In the genomic region with DNA sequence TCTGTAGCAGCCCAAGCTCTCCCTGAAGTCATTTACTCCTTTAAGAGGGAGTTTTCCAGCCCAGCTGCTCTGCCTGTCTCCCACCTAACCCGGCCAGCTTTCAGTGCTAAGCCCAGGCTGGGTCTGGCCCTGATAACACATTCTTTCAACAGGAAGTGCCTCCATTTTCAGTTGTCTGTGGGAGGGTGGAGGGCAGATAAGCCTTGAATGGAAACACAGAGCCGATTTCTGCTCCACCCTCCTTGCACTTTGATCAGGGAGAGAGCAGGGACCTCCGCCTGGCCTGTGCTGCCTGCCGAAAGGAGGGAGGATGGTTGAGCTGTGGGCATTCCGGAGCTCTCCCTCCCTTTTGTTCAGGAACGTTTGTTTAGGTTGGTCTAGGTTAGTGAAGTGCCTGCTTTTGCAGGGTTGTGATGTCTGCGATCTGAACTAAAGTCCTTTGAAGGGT, we compare ENCODE assay signal across 1 cellular context.
A peak's percentile ranks its signal among the peaks of the same experiment; 100 is the strongest.
TF ChIP-seq lines count a peak whose summit lies in the region.

No MANE protein-coding gene starts in this region.

TF ChIP-seq in HepG2, 621 proteins besides CTCF, POLR2A, EP300 and RAD21 (continued from another document and continues in another):
- TF ChIP-seq, protein P1, sequence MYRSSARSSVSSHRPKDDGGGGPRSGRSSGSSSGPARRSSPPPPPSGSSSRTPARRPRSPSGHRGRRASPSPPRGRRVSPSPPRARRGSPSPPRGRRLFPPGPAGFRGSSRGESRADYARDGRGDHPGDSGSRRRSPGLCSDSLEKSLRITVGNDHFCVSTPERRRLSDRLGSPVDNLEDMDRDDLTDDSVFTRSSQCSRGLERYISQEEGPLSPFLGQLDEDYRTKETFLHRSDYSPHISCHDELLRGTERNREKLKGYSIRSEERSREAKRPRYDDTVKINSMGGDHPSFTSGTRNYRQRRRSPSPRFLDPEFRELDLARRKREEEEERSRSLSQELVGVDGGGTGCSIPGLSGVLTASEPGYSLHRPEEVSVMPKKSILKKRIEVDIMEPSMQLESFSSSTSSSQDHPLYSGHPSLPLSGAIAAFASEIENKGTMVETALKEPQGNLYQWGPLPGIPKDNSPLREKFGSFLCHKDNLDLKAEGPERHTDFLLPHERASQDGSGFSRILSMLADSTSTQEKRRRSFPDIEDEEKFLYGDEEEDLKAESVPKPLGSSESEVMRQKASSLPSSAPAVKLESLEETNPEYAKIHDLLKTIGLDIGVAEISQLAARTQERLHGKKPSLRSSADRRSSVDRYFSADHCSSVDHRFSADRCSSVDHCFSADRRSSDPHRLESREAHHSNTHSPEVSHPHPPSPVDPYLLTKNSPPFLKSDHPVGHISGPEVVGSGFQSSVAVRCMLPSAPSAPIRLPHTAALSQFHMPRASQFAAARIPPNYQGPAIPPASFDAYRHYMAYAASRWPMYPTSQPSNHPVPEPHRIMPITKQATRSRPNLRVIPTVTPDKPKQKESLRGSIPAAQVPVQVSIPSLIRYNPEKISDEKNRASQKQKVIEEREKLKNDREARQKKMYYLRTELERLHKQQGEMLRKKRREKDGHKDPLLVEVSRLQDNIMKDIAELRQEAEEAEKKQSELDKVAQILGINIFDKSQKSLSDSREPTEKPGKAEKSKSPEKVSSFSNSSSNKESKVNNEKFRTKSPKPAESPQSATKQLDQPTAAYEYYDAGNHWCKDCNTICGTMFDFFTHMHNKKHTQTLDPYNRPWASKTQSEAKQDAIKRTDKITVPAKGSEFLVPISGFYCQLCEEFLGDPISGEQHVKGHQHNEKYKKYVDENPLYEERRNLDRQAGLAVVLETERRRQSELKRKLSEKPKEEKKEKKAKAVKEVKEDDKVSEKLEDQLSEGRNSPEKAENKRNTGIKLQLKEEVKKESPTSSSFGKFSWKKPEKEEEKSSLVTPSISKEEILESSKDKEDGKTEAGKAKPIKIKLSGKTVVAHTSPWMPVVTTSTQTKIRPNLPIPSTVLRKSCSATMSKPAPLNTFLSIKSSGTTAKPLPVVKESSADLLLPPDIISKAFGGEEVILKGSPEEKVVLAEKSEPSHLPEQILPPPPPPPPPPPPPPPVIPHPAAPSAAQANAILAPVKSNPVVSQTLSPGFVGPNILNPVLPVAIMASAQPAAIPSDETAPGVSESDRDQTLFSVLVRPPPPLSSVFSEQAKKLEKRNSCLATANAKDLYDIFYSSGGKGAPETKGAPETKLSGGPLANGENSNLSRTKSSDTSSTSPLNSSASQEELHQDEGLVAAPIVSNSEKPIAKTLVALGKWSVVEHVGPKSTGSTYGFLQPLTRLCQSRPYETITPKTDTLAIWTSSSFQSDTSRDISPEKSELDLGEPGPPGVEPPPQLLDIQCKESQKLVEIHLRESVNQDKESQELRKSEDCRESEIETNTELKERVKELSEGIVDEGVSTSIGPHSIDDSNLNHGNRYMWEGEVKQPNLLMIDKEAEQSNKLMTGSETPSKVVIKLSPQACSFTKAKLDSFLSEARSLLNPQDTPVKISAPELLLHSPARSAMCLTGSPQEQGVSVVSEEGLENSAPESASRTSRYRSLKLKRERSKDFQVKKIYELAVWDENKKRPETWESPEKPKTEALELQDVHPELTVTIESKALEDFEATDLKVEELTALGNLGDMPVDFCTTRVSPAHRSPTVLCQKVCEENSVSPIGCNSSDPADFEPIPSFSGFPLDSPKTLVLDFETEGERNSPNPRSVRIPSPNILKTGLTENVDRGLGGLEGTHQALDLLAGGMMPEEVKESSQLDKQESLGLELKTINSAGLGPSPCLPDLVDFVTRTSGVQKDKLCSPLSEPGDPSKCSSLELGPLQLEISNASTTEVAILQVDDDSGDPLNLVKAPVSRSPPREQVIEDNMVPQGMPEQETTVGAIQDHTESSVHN (CRISPR knock-in tag; IDR thresholded peaks at IDR 0.05): no peak
- TF ChIP-seq MBD4 (IDR thresholded peaks at IDR 0.05; ENCODE audit: borderline replicate concordance, low read length) (no peak), ZBTB1 (CRISPR knock-in tag; IDR thresholded peaks at IDR 0.05; ENCODE audit: borderline replicate concordance) (no peak), TAF15 (IDR thresholded peaks at IDR 0.05; ENCODE audit: low read depth, low read length, poor library complexity, severe bottlenecking) (no peak), BRD4 (CRISPR knock-in tag; IDR thresholded peaks at IDR 0.05) (peak; percentile 84; the same call in 1 of the 2 replicates), GFI1 (CRISPR knock-in tag; IDR thresholded peaks at IDR 0.05; ENCODE audit: borderline replicate concordance) (peak; percentile 50; the same call in 1 of the 2 replicates), MLLT10 (CRISPR knock-in tag; IDR thresholded peaks at IDR 0.05) (no peak), ZBTB20 (CRISPR knock-in tag; IDR thresholded peaks at IDR 0.05; ENCODE audit: borderline replicate concordance, low read depth) (peak; percentile 49; the same call in 1 of the 2 replicates), ZNF232 (CRISPR knock-in tag; IDR thresholded peaks at IDR 0.05; ENCODE audit: borderline replicate concordance) (no peak), ZNF24 (IDR thresholded peaks at IDR 0.05) (no peak), KLF16 (CRISPR knock-in tag; IDR thresholded peaks at IDR 0.05) (no peak), CENPT (CRISPR knock-in tag; IDR thresholded peaks at IDR 0.05; ENCODE audit: low read depth) (no peak), MBNL3 (CRISPR knock-in tag; conservative IDR thresholded peaks at IDR 0.05) (no peak), MAF1 (CRISPR knock-in tag; IDR thresholded peaks at IDR 0.05; ENCODE audit: borderline replicate concordance) (no peak), GTF2F1 (IDR thresholded peaks at IDR 0.05; ENCODE audit: low read length) (no peak), ZNF776 (CRISPR knock-in tag; IDR thresholded peaks at IDR 0.05) (no peak), ZNF3 (CRISPR knock-in tag; IDR thresholded peaks at IDR 0.05) (no peak), SETDB1 (CRISPR knock-in tag; IDR thresholded peaks at IDR 0.05; ENCODE audit: borderline replicate concordance) (no peak), ZKSCAN1 (IDR thresholded peaks at IDR 0.05; ENCODE audit: low read length) (no peak), ZNF614 (CRISPR knock-in tag; IDR thresholded peaks at IDR 0.05; ENCODE audit: borderline replicate concordance) (0 out of 2 replicates have a peak, but pooled peaks have one; percentile 60), ZNF253 (CRISPR knock-in tag; IDR thresholded peaks at IDR 0.05; ENCODE audit: borderline replicate concordance) (no peak), HOXA7 (CRISPR knock-in tag; IDR thresholded peaks at IDR 0.05) (no peak), SMAD1 (CRISPR knock-in tag; IDR thresholded peaks at IDR 0.05; ENCODE audit: borderline replicate concordance, low read depth) (no peak), MAFK (conservative IDR thresholded peaks at IDR 0.05 in 1 of 2, IDR thresholded peaks at IDR 0.05 in 1 of 2; ENCODE audit: low read length in 2 of 2) (no peak), NR3C1 (CRISPR knock-in tag; IDR thresholded peaks at IDR 0.05) (no peak), GPN1 (CRISPR knock-in tag; IDR thresholded peaks at IDR 0.05; ENCODE audit: borderline replicate concordance) (no peak), IKZF1 (IDR thresholded peaks at IDR 0.05) (no peak), KDM6A (CRISPR knock-in tag; IDR thresholded peaks at IDR 0.05; ENCODE audit: low read depth) (peak; percentile 67), ZNF160 (CRISPR knock-in tag; IDR thresholded peaks at IDR 0.05) (no peak)
- TF ChIP-seq, protein P2, sequence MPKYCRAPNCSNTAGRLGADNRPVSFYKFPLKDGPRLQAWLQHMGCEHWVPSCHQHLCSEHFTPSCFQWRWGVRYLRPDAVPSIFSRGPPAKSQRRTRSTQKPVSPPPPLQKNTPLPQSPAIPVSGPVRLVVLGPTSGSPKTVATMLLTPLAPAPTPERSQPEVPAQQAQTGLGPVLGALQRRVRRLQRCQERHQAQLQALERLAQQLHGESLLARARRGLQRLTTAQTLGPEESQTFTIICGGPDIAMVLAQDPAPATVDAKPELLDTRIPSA (CRISPR knock-in tag; IDR thresholded peaks at IDR 0.05; ENCODE audit: borderline replicate concordance): no peak
- TF ChIP-seq, protein P3, sequence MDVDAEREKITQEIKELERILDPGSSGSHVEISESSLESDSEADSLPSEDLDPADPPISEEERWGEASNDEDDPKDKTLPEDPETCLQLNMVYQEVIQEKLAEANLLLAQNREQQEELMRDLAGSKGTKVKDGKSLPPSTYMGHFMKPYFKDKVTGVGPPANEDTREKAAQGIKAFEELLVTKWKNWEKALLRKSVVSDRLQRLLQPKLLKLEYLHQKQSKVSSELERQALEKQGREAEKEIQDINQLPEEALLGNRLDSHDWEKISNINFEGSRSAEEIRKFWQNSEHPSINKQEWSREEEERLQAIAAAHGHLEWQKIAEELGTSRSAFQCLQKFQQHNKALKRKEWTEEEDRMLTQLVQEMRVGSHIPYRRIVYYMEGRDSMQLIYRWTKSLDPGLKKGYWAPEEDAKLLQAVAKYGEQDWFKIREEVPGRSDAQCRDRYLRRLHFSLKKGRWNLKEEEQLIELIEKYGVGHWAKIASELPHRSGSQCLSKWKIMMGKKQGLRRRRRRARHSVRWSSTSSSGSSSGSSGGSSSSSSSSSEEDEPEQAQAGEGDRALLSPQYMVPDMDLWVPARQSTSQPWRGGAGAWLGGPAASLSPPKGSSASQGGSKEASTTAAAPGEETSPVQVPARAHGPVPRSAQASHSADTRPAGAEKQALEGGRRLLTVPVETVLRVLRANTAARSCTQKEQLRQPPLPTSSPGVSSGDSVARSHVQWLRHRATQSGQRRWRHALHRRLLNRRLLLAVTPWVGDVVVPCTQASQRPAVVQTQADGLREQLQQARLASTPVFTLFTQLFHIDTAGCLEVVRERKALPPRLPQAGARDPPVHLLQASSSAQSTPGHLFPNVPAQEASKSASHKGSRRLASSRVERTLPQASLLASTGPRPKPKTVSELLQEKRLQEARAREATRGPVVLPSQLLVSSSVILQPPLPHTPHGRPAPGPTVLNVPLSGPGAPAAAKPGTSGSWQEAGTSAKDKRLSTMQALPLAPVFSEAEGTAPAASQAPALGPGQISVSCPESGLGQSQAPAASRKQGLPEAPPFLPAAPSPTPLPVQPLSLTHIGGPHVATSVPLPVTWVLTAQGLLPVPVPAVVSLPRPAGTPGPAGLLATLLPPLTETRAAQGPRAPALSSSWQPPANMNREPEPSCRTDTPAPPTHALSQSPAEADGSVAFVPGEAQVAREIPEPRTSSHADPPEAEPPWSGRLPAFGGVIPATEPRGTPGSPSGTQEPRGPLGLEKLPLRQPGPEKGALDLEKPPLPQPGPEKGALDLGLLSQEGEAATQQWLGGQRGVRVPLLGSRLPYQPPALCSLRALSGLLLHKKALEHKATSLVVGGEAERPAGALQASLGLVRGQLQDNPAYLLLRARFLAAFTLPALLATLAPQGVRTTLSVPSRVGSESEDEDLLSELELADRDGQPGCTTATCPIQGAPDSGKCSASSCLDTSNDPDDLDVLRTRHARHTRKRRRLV (CRISPR knock-in tag; IDR thresholded peaks at IDR 0.05): no peak
- TF ChIP-seq, protein P4, sequence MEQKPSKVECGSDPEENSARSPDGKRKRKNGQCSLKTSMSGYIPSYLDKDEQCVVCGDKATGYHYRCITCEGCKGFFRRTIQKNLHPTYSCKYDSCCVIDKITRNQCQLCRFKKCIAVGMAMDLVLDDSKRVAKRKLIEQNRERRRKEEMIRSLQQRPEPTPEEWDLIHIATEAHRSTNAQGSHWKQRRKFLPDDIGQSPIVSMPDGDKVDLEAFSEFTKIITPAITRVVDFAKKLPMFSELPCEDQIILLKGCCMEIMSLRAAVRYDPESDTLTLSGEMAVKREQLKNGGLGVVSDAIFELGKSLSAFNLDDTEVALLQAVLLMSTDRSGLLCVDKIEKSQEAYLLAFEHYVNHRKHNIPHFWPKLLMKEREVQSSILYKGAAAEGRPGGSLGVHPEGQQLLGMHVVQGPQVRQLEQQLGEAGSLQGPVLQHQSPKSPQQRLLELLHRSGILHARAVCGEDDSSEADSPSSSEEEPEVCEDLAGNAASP (CRISPR knock-in tag; IDR thresholded peaks at IDR 0.05; ENCODE audit: borderline replicate concordance): peak; percentile 61; the same call in 1 of the 2 replicates
- TF ChIP-seq, protein P5, sequence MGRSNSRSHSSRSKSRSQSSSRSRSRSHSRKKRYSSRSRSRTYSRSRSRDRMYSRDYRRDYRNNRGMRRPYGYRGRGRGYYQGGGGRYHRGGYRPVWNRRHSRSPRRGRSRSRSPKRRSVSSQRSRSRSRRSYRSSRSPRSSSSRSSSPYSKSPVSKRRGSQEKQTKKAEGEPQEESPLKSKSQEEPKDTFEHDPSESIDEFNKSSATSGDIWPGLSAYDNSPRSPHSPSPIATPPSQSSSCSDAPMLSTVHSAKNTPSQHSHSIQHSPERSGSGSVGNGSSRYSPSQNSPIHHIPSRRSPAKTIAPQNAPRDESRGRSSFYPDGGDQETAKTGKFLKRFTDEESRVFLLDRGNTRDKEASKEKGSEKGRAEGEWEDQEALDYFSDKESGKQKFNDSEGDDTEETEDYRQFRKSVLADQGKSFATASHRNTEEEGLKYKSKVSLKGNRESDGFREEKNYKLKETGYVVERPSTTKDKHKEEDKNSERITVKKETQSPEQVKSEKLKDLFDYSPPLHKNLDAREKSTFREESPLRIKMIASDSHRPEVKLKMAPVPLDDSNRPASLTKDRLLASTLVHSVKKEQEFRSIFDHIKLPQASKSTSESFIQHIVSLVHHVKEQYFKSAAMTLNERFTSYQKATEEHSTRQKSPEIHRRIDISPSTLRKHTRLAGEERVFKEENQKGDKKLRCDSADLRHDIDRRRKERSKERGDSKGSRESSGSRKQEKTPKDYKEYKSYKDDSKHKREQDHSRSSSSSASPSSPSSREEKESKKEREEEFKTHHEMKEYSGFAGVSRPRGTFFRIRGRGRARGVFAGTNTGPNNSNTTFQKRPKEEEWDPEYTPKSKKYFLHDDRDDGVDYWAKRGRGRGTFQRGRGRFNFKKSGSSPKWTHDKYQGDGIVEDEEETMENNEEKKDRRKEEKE (IDR thresholded peaks at IDR 0.05): no peak
- TF ChIP-seq, protein P6, sequence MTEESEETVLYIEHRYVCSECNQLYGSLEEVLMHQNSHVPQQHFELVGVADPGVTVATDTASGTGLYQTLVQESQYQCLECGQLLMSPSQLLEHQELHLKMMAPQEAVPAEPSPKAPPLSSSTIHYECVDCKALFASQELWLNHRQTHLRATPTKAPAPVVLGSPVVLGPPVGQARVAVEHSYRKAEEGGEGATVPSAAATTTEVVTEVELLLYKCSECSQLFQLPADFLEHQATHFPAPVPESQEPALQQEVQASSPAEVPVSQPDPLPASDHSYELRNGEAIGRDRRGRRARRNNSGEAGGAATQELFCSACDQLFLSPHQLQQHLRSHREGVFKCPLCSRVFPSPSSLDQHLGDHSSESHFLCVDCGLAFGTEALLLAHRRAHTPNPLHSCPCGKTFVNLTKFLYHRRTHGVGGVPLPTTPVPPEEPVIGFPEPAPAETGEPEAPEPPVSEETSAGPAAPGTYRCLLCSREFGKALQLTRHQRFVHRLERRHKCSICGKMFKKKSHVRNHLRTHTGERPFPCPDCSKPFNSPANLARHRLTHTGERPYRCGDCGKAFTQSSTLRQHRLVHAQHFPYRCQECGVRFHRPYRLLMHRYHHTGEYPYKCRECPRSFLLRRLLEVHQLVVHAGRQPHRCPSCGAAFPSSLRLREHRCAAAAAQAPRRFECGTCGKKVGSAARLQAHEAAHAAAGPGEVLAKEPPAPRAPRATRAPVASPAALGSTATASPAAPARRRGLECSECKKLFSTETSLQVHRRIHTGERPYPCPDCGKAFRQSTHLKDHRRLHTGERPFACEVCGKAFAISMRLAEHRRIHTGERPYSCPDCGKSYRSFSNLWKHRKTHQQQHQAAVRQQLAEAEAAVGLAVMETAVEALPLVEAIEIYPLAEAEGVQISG (CRISPR knock-in tag; IDR thresholded peaks at IDR 0.05): peak; percentile 65
- TF ChIP-seq, protein P7, sequence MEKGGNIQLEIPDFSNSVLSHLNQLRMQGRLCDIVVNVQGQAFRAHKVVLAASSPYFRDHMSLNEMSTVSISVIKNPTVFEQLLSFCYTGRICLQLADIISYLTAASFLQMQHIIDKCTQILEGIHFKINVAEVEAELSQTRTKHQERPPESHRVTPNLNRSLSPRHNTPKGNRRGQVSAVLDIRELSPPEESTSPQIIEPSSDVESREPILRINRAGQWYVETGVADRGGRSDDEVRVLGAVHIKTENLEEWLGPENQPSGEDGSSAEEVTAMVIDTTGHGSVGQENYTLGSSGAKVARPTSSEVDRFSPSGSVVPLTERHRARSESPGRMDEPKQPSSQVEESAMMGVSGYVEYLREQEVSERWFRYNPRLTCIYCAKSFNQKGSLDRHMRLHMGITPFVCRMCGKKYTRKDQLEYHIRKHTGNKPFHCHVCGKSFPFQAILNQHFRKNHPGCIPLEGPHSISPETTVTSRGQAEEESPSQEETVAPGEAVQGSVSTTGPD (CRISPR knock-in tag; IDR thresholded peaks at IDR 0.05): no peak
